Comparison of ENCODE assay signal across 8 cellular contexts in the genomic region with DNA sequence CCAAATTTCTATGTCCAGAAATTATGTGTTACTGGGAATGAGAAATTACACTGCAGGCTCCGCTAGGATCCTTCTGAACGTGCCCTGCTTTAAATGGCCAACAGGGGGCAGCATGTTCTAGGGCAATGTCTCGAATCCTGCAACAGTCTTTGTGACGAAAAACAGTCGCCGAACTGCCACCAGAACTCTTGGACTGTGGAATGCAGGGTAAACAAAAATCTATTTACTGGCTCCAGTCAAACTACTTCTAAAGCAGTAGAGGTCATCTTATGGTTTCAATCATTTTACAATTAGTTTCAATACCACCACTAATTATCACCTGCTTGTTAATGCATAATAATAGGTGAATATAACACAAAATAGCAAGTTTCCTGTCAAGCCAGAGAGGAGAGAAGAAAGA. TPM values are rescaled to one million over a fixed set of nuclear protein-coding genes. Genes with fewer than 3 reads are reported as not detected.
DNase-seq lines count a peak whose midpoint lies in the region; ATAC-seq and TF ChIP-seq lines count a peak whose summit lies in the region.

No MANE protein-coding gene starts in this region.

- TF ChIP-seq CTCF in chondrocyte (IDR thresholded peaks at IDR 0.05): peak; percentile 98

- POLR2A ChIA-PET in activated CD4-positive, alpha-beta T cell treated with anti-CD3 and anti-CD28 coated beads for 36 hours (lab: Charles Lee): no interaction called here

- peaks cover 3% of the 10 kb centered on the region for H3K4me1 Mint-ChIP-seq in activated CD4-positive, alpha-beta T cell treated with anti-CD3 and anti-CD28 coated beads for 36 hours
- peaks cover 3% of the 10 kb centered on the region for H3K4me1 Mint-ChIP-seq in chondrocyte (ENCODE audit: low read depth)

- in situ Hi-C loops in ACHN (cut with HindIII; ENCODE audit: low pct_ligation_motif_present, low pct_unique_long_range_greater_than_20kb, low sequenced_read_pairs): no loop called here

- CTCF ChIA-PET in activated CD4-positive, alpha-beta T cell treated with anti-CD3 and anti-CD28 coated beads for 36 hours (lab: Charles Lee): interaction anchor here (0.6 to 3.9 kb wide), 18 partner anchors 9 to 499 kb away, joined by 3 to 25 read pairs (median 4); a partner anchor contains a TSS

- DNase-seq in ACHN (peak; percentile 65), NCI-H446 treated with DMSO at 0.1 percent for 48 hours (lab: John Stamatoyannopoulos, UW) (peak; percentile 43), chondrocyte (ENCODE audit: low spot score) (no peak), left kidney (ENCODE audit: low read depth, low spot score) (peak; percentile 92)
- DNase-seq in activated CD4-positive, alpha-beta T cell treated with anti-CD3 and anti-CD28 coated beads for 36 hours: peak; percentile 87
- peak; percentile 71 for DNase-seq in stimulated activated CD4-positive, alpha-beta T cell treated with anti-CD3 and anti-CD28 coated beads, Interleukin-2, amount 100 ng/mL, for 4 hours (ENCODE audit: low read depth)

- intact Hi-C loops in activated CD4-positive, alpha-beta T cell treated with anti-CD3 and anti-CD28 coated beads for 36 hours (cut with DNase I, micrococcal nuclease): loop anchor here (1.0 to 2.0 kb wide), 4 partner anchors 9 to 224 kb away; no protein-coding TSS in a partner anchor

- H3K4me3 Mint-ChIP-seq in activated CD4-positive, alpha-beta T cell treated with anti-CD3 and anti-CD28 coated beads for 36 hours: peak overlapping the region; percentile 48
- peak overlapping the region; percentile 66 for H3K4me3 Mint-ChIP-seq in chondrocyte (ENCODE audit: unreplicated experiment)

- H3K9me3 Mint-ChIP-seq in activated CD4-positive, alpha-beta T cell treated with anti-CD3 and anti-CD28 coated beads for 36 hours (ENCODE audit: low read depth): no peaks in the 10 kb centered on the region
- no peaks in the 10 kb centered on the region for H3K9me3 Mint-ChIP-seq in chondrocyte (ENCODE audit: low read depth)

- no peak overlapping the region for H3K27ac Mint-ChIP-seq in activated CD4-positive, alpha-beta T cell treated with anti-CD3 and anti-CD28 coated beads for 36 hours
- H3K27ac Mint-ChIP-seq in chondrocyte (ENCODE audit: unreplicated experiment): no peak overlapping the region

- ATAC-seq in GM18870 (IDR thresholded peaks at IDR 0.05; ENCODE audit: unreplicated experiment) (peak; percentile 86), HG03342 (IDR thresholded peaks at IDR 0.05; ENCODE audit: unreplicated experiment) (peak; percentile 83)
- peak; percentile 94 for ATAC-seq in activated CD4-positive, alpha-beta T cell treated with anti-CD3 and anti-CD28 coated beads for 36 hours

- H3K36me3 Mint-ChIP-seq in activated CD4-positive, alpha-beta T cell treated with anti-CD3 and anti-CD28 coated beads for 36 hours (ENCODE audit: low read depth): no peaks in the 10 kb centered on the region
- H3K36me3 Mint-ChIP-seq in chondrocyte (ENCODE audit: low read depth): no peaks in the 10 kb centered on the region

- H3K27me3 Mint-ChIP-seq in activated CD4-positive, alpha-beta T cell treated with anti-CD3 and anti-CD28 coated beads for 36 hours: peaks cover 2% of the 10 kb centered on the region
- H3K27me3 Mint-ChIP-seq in chondrocyte (ENCODE audit: low read depth): no peaks in the 10 kb centered on the region

RNA-seq across cellular contexts. Expression of a gene that starts 9.8 kb away (rescaled TPM):
- total RNA-seq in activated CD4-positive, alpha-beta T cell treated with anti-CD3 and anti-CD28 coated beads for 36 hours: 10 to 100 TPM; 21.3 to 21.9 TPM
- 12.0 to 18.9 TPM (median 12.1 TPM) in 3 replicates for total RNA-seq in chondrocyte

RNA-seq across cellular contexts. Expression of a gene that starts 59.0 kb away (rescaled TPM):
- 10 to 100 TPM; 24.2 to 25.4 TPM for total RNA-seq in activated CD4-positive, alpha-beta T cell treated with anti-CD3 and anti-CD28 coated beads for 36 hours
- 8.8 to 14.7 TPM (median 9.8 TPM) in 3 replicates for total RNA-seq in chondrocyte
